ENCODE assay signal across 13 cellular contexts in genomic region chr1:113095790-113096455, GRCh38.
"Had no signal": no experiment of that assay in that cellular context is flagged by ENCODE, and none has a peak within 500 bp of the region (broad histone marks: within the 10 kb centered on the region; RNA-seq: fewer than 3 reads in every experiment).

No MANE protein-coding gene starts in this region.

- H3K27me3 Mint-ChIP-seq: activated naive CD8-positive, alpha-beta T cell treated with anti-CD3 and anti-CD28 coated beads for 36 hours; natural killer cell treated with Interleukin-12 subunit alpha and Interleukin-12 subunit beta and Interleukin-15 and Interleukin-18, amount 100 ng/mL, for 72 hours had no signal

- H3K4me3 Mint-ChIP-seq: activated naive CD8-positive, alpha-beta T cell treated with anti-CD3 and anti-CD28 coated beads for 36 hours; natural killer cell treated with Interleukin-12 subunit alpha and Interleukin-12 subunit beta and Interleukin-15 and Interleukin-18, amount 100 ng/mL, for 72 hours had no signal

- H3K9me3 Mint-ChIP-seq: activated naive CD8-positive, alpha-beta T cell treated with anti-CD3 and anti-CD28 coated beads for 36 hours; natural killer cell treated with Interleukin-12 subunit alpha and Interleukin-12 subunit beta and Interleukin-15 and Interleukin-18, amount 100 ng/mL, for 72 hours had no signal

- H3K27ac Mint-ChIP-seq: activated naive CD8-positive, alpha-beta T cell treated with anti-CD3 and anti-CD28 coated beads for 36 hours; natural killer cell treated with Interleukin-12 subunit alpha and Interleukin-12 subunit beta and Interleukin-15 and Interleukin-18, amount 100 ng/mL, for 72 hours had no signal

- H3K4me3 ChIP-seq: coronary artery, stomach, tibial artery had no signal

- H3K27ac ChIP-seq: coronary artery, stomach, tibial artery had no signal

- DNase-seq: activated gamma-delta T cell treated with Interleukin-2 at 50 U/mL for 16 hours; activated naive CD8-positive, alpha-beta T cell treated with anti-CD3 and anti-CD28 coated beads for 36 hours; activated T-cell treated with anti-CD3 and anti-CD28 coated beads, Interleukin-2, amount 50 U/mL, for 48 hours; aorta; effector CD8-positive, alpha-beta T cell; kidney glomerular epithelial cell; SIG-M5; stimulated activated CD4-positive, alpha-beta T cell treated with anti-CD3 and anti-CD28 coated beads, Interleukin-15, amount 100 ng/mL, for 24 hours; stimulated activated CD4-positive, alpha-beta T cell treated with anti-CD3 and anti-CD28 coated beads, Interleukin-4, amount 100 ng/mL, for 24 hours; stomach; tibial artery had no signal

- H3K27me3 ChIP-seq: stomach, tibial artery had no signal

- H3K4me1 ChIP-seq: tibial artery had no signal

- ATAC-seq: natural killer cell treated with Interleukin-12 subunit alpha and Interleukin-12 subunit beta and Interleukin-15 and Interleukin-18, amount 100 ng/mL, for 72 hours had no signal

- H3K9me3 ChIP-seq: stomach, tibial artery had no signal
